Comparison of ENCODE assay signal across 8 cellular contexts in genomic region chr9:113592806-113593575, GRCh38.
DNase-seq lines count a peak whose midpoint lies in the region; ATAC-seq lines count a peak whose summit lies in the region.

No MANE protein-coding gene starts in this region.

- no peaks in the 10 kb centered on the region for H3K9me3 Mint-ChIP-seq in activated CD4-positive, alpha-beta memory T cell treated with anti-CD3 and anti-CD28 coated beads, Interleukin-2, amount 10 ng/mL, durations not matched to agents 7 days and 5 days
- H3K9me3 Mint-ChIP-seq in stimulated activated naive B cell treated with anti-CD40 and anti-IgM and Interleukin-4, amounts not matched to agents 10 μg/mL and 1 μg/mL and 100 μg/mL, for 72 hours, result no peaks in the 10 kb centered on the region

- H3K36me3 ChIP-seq in iPS-15b (ENCODE audit: control insufficient read depth, insufficient read depth, low read length), result peaks cover 9% of the 10 kb centered on the region

- POLR2A ChIA-PET in activated CD4-positive, alpha-beta memory T cell treated with anti-CD3 and anti-CD28 coated beads, Interleukin-2, amount 10 ng/mL, durations not matched to agents 7 days and 5 days (lab: Charles Lee), result interaction anchor here (2.3 kb wide), 1 partner anchor 14 kb away, joined by 8 read pairs; no protein-coding TSS in a partner anchor

- H3K27me3 Mint-ChIP-seq in activated CD4-positive, alpha-beta memory T cell treated with anti-CD3 and anti-CD28 coated beads, Interleukin-2, amount 10 ng/mL, durations not matched to agents 7 days and 5 days, result no peaks in the 10 kb centered on the region
- H3K27me3 Mint-ChIP-seq in stimulated activated naive B cell treated with anti-CD40 and anti-IgM and Interleukin-4, amounts not matched to agents 10 μg/mL and 1 μg/mL and 100 μg/mL, for 72 hours, result no peaks in the 10 kb centered on the region

- CTCF ChIA-PET in activated CD4-positive, alpha-beta memory T cell treated with anti-CD3 and anti-CD28 coated beads, Interleukin-2, amount 10 ng/mL, durations not matched to agents 7 days and 5 days (lab: Charles Lee), result interaction anchor here (0.5 to 8.0 kb wide), 14 partner anchors 10 to 283 kb away, joined by 3 to 186 read pairs (median 7); partner anchors contain the start of gene ALAD

- peaks cover 41% of the 10 kb centered on the region for H3K4me1 Mint-ChIP-seq in activated CD4-positive, alpha-beta memory T cell treated with anti-CD3 and anti-CD28 coated beads, Interleukin-2, amount 10 ng/mL, durations not matched to agents 7 days and 5 days
- H3K4me1 Mint-ChIP-seq in stimulated activated naive B cell treated with anti-CD40 and anti-IgM and Interleukin-4, amounts not matched to agents 10 μg/mL and 1 μg/mL and 100 μg/mL, for 72 hours, result peaks cover 44 to 96% of the 10 kb centered on the region in 2 donors

- DNase-seq in DMS 273 (lab: John Stamatoyannopoulos, UW; ENCODE audit: unreplicated experiment) (peak; percentile 20), DMS 273 treated with DMSO at 0.1 percent for 48 hours (lab: John Stamatoyannopoulos, UW) (no peak), middle frontal gyrus (ENCODE audit: extremely low spot score, low spot score) (no peak), NCI-H187 (lab: John Stamatoyannopoulos, UW) (no peak)
- DNase-seq in activated CD4-positive, alpha-beta memory T cell treated with anti-CD3 and anti-CD28 coated beads, Interleukin-2, amount 10 ng/mL, durations not matched to agents 7 days and 5 days, result no peak
- DNase-seq in stimulated activated naive B cell treated with anti-CD40 and anti-IgM and Interleukin-4, amounts not matched to agents 10 μg/mL and 1 μg/mL and 100 μg/mL, for 72 hours, result no peak

- no peaks in the 10 kb centered on the region for H3K27me3 ChIP-seq in iPS-15b (ENCODE audit: control insufficient read depth, insufficient read depth, low read length)

- H3K4me1 ChIP-seq in iPS-15b (ENCODE audit: control insufficient read depth, insufficient read depth, low read length), result peaks cover 9% of the 10 kb centered on the region

- peak overlapping the region; percentile 67 for H3K27ac Mint-ChIP-seq in activated CD4-positive, alpha-beta memory T cell treated with anti-CD3 and anti-CD28 coated beads, Interleukin-2, amount 10 ng/mL, durations not matched to agents 7 days and 5 days
- H3K27ac Mint-ChIP-seq in stimulated activated naive B cell treated with anti-CD40 and anti-IgM and Interleukin-4, amounts not matched to agents 10 μg/mL and 1 μg/mL and 100 μg/mL, for 72 hours, result peak overlapping the region; percentile 92

- peaks cover 4% of the 10 kb centered on the region for H3K36me3 Mint-ChIP-seq in activated CD4-positive, alpha-beta memory T cell treated with anti-CD3 and anti-CD28 coated beads, Interleukin-2, amount 10 ng/mL, durations not matched to agents 7 days and 5 days (ENCODE audit: low read depth)
- H3K36me3 Mint-ChIP-seq in stimulated activated naive B cell treated with anti-CD40 and anti-IgM and Interleukin-4, amounts not matched to agents 10 μg/mL and 1 μg/mL and 100 μg/mL, for 72 hours, result peaks cover 38 to 44% of the 10 kb centered on the region in 2 donors

- H3K4me3 ChIP-seq in iPS-15b (ENCODE audit: low read depth, low read length), result peak overlapping the region; percentile 53

- no peak overlapping the region for H3K9ac ChIP-seq in iPS-15b (ENCODE audit: low read depth, low read length)

- H3K9me3 ChIP-seq in iPS-15b (ENCODE audit: control insufficient read depth, insufficient read depth, low read length), result no peaks in the 10 kb centered on the region

- no peak overlapping the region for H3K4me3 Mint-ChIP-seq in activated CD4-positive, alpha-beta memory T cell treated with anti-CD3 and anti-CD28 coated beads, Interleukin-2, amount 10 ng/mL, durations not matched to agents 7 days and 5 days
- peak overlapping the region; percentile 90 to 93 for H3K4me3 Mint-ChIP-seq in stimulated activated naive B cell treated with anti-CD40 and anti-IgM and Interleukin-4, amounts not matched to agents 10 μg/mL and 1 μg/mL and 100 μg/mL, for 72 hours

- ATAC-seq in stimulated activated naive B cell treated with anti-CD40 and anti-IgM and Interleukin-4, amounts not matched to agents 10 μg/mL and 1 μg/mL and 100 μg/mL, for 72 hours (replicated peaks), result peak in 1 of 2 donors; percentile 3
- ATAC-seq in GM21447 (IDR thresholded peaks at IDR 0.05; ENCODE audit: unreplicated experiment), result no peak
